In the genomic region with DNA sequence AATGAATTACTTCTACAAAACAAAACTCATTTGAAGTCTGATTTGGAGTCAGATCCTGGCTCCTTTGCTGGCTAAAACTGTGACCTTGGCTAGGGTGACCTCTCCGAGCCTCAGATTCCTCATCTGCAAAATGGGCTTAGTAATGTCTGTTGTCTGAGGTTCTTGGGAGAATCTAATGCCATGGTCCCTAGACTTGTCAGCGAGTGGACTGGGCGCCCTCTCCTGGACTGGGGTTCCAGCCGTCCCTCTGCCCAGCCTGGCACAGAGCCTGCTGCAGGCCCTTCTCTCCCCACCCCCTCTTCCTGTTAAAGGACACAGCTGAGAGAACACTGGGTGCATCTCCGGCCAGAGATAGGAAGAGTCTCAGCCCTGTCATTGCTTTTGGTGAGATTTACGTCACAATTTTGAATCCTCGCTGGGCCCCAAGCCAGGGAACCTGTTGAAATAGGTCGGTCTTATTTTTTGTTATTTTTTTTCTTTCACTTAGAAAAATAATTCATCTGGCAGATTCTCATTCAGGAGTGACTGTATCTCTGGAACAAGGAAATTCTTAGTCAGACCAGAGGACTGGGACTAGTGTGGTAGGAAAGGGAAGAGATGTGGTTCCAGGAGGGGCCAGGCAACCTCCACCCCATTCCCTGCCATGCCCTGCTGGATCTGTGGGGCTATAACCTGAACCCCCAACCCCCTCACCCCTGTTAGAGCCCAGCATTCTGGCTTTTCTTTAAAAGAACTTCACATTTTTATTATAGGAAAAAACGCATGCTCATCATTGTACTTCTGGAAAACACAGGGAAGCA, we compare ENCODE assay signal across 8 cellular contexts. TPM values are rescaled to one million over a fixed set of nuclear protein-coding genes. Genes with fewer than 3 reads are reported as not detected.
DNase-seq lines count a peak whose midpoint lies in the region; ATAC-seq, FAIRE-seq and TF ChIP-seq lines count a peak whose summit lies in the region.

No MANE protein-coding gene starts in this region.

- no peaks in the 10 kb centered on the region for H3K9me3 Mint-ChIP-seq in activated naive CD8-positive, alpha-beta T cell treated with anti-CD3 and anti-CD28 coated beads, Interleukin-2, amount 50 U/mL, for 24 hours
- H3K9me3 Mint-ChIP-seq in activated naive CD8-positive, alpha-beta T cell treated with anti-CD3 and anti-CD28 coated beads for 36 hours: no peaks in the 10 kb centered on the region
- peaks cover 2% of the 10 kb centered on the region for H3K9me3 Mint-ChIP-seq in glutamatergic neuron (ENCODE audit: unreplicated experiment)

- TF ChIP-seq CTCF in K562 (IDR thresholded peaks at IDR 0.05 in 2 of 3, conservative IDR thresholded peaks at IDR 0.05 in 1 of 3; ENCODE audit: insufficient read depth in 2 of 3, low read depth in 1 of 3, low read length in 3 of 3): peak; percentile 11 to 24 (median 16); a peak in 1 of 6 replicates
- peak in 1 of 2 donors; percentile 54 for TF ChIP-seq CTCF in left lung (IDR thresholded peaks at IDR 0.05)
- no peak for TF ChIP-seq CTCF in glutamatergic neuron (IDR thresholded peaks at IDR 0.05; ENCODE audit: partially characterized antibody, unreplicated experiment)

- H3K9me1 ChIP-seq in K562 (ENCODE audit: control insufficient read depth, insufficient read depth, low read length): no peaks in the 10 kb centered on the region

- no peaks in the 10 kb centered on the region for H3K79me2 ChIP-seq in K562 (ENCODE audit: control insufficient read depth, insufficient read depth, low read length)

- H3K9me3 ChIP-seq in MG63 (no peaks in the 10 kb centered on the region), K562 (replicated peaks; ENCODE audit: control insufficient read depth, insufficient read depth, low read depth, low read length) (no peaks in the 10 kb centered on the region), left lung (no peaks in the 10 kb centered on the region), thymus (ENCODE audit: control insufficient read depth) (no peaks in the 10 kb centered on the region)

- no peak overlapping the region for H3K4me3 Mint-ChIP-seq in activated naive CD8-positive, alpha-beta T cell treated with anti-CD3 and anti-CD28 coated beads, Interleukin-2, amount 50 U/mL, for 24 hours
- H3K4me3 Mint-ChIP-seq in activated naive CD8-positive, alpha-beta T cell treated with anti-CD3 and anti-CD28 coated beads for 36 hours: no peak overlapping the region
- no peak overlapping the region for H3K4me3 Mint-ChIP-seq in glutamatergic neuron (ENCODE audit: unreplicated experiment)

- intact Hi-C loops in K562 (cut with micrococcal nuclease) (no loop called here), left lung (cut with DNase I) (no loop called here)

- no peak for FAIRE-seq in K562 (lab: Jason Lieb, UNC)

- POLR2A ChIA-PET in K562 (lab: Yijun Ruan, JAX): no interaction called here

- no peak overlapping the region for H2AFZ ChIP-seq in K562 (ENCODE audit: low read depth, low read length)

- peaks cover 12% of the 10 kb centered on the region for H3K4me1 Mint-ChIP-seq in activated naive CD8-positive, alpha-beta T cell treated with anti-CD3 and anti-CD28 coated beads, Interleukin-2, amount 50 U/mL, for 24 hours
- peaks cover 6% of the 10 kb centered on the region for H3K4me1 Mint-ChIP-seq in activated naive CD8-positive, alpha-beta T cell treated with anti-CD3 and anti-CD28 coated beads for 36 hours
- peaks cover 17% of the 10 kb centered on the region for H3K4me1 Mint-ChIP-seq in glutamatergic neuron (ENCODE audit: low read depth, unreplicated experiment)

- CTCF ChIA-PET in K562 (lab: Yijun Ruan, JAX; ENCODE audit: low intra/inter-chr PET ratio): interaction anchor here (1.3 kb wide), 1 partner anchor 141 kb away, joined by 4 read pairs; no protein-coding TSS in a partner anchor

- no peak for TF ChIP-seq POLR2A in K562 (conservative IDR thresholded peaks at IDR 0.05)

- peak in 1 of 2 experiments; percentile 23; a peak in 1 of 4 replicates for TF ChIP-seq RAD21 in K562 (CRISPR knock-in tag; conservative IDR thresholded peaks at IDR 0.05 in 1 of 2, IDR thresholded peaks at IDR 0.05 in 1 of 2)

- peaks cover 6% of the 10 kb centered on the region for H3K36me3 Mint-ChIP-seq in activated naive CD8-positive, alpha-beta T cell treated with anti-CD3 and anti-CD28 coated beads, Interleukin-2, amount 50 U/mL, for 24 hours (ENCODE audit: low read depth)
- peaks cover 8% of the 10 kb centered on the region for H3K36me3 Mint-ChIP-seq in activated naive CD8-positive, alpha-beta T cell treated with anti-CD3 and anti-CD28 coated beads for 36 hours
- H3K36me3 Mint-ChIP-seq in glutamatergic neuron (ENCODE audit: unreplicated experiment): no peaks in the 10 kb centered on the region

- H4K20me1 ChIP-seq in K562 (replicated peaks; ENCODE audit: control insufficient read depth, insufficient read depth, low read length): no peaks in the 10 kb centered on the region

- in situ Hi-C loops in K562 (cut with MboI): no loop called here

- 87% methylated on average over 9 of the region's 9 CpGs for WGBS in K562 (ENCODE audit: insufficient coverage, low coverage, missing lambda C conversion rate)
- 94% methylated on average over 9 of the region's 9 CpGs for WGBS in thymus

- H3K4me1 ChIP-seq in K562 (replicated peaks in 1 of 2; ENCODE audit: control insufficient read depth in 2 of 2, insufficient read depth in 2 of 2, low read length in 2 of 2): no peaks in the 10 kb centered on the region; a peak in 1 of 5 replicates
- peaks cover 0 to 41% of the 10 kb centered on the region in 2 donors for H3K4me1 ChIP-seq in left lung
- H3K4me1 ChIP-seq in thymus (ENCODE audit: control insufficient read depth, insufficient read depth, low read length): no peaks in the 10 kb centered on the region

- ATAC-seq in activated naive CD8-positive, alpha-beta T cell treated with anti-CD3 and anti-CD28 coated beads, Interleukin-2, amount 50 U/mL, for 24 hours: peak; percentile 69
- ATAC-seq in K562 (peak; percentile 53), left lung (peak; percentile 87)

- no TSS peak for BruUV-seq in K562 (replicated peaks; lab: Mats Ljungman, UMichigan)

- H3K27me3 ChIP-seq in MG63: no peaks in the 10 kb centered on the region
- H3K27me3 ChIP-seq in K562 (ENCODE audit: control insufficient read depth in 2 of 2, insufficient read depth in 2 of 2, low read length in 2 of 2): no peaks in the 10 kb centered on the region
- H3K27me3 ChIP-seq in left lung: no peaks in the 10 kb centered on the region
- no peaks in the 10 kb centered on the region for H3K27me3 ChIP-seq in thymus (ENCODE audit: control insufficient read depth, insufficient read depth)

- H3K36me3 ChIP-seq in MG63: peaks cover 66% of the 10 kb centered on the region
- peaks cover 36% of the 10 kb centered on the region; the same call in 1 of the 3 replicates for H3K36me3 ChIP-seq in K562 (ENCODE audit: control insufficient read depth, insufficient read depth, low read length)
- peaks cover 0 to 66% of the 10 kb centered on the region in 2 donors for H3K36me3 ChIP-seq in left lung
- peaks cover 63% of the 10 kb centered on the region for H3K36me3 ChIP-seq in thymus (ENCODE audit: control insufficient read depth, insufficient read depth)

- no peak overlapping the region for H3K9ac ChIP-seq in K562 (ENCODE audit: insufficient read depth in 1 of 2, low read depth in 2 of 2, low read length in 2 of 2)

- no peak overlapping the region for H3K27ac Mint-ChIP-seq in activated naive CD8-positive, alpha-beta T cell treated with anti-CD3 and anti-CD28 coated beads, Interleukin-2, amount 50 U/mL, for 24 hours
- H3K27ac Mint-ChIP-seq in activated naive CD8-positive, alpha-beta T cell treated with anti-CD3 and anti-CD28 coated beads for 36 hours: no peak overlapping the region
- no peak overlapping the region for H3K27ac Mint-ChIP-seq in glutamatergic neuron (ENCODE audit: unreplicated experiment)

- H3K27ac ChIP-seq in K562 (ENCODE audit: extremely low read depth, low read depth, low read length): no peak overlapping the region
- peak overlapping the region; percentile 43 to 74 for H3K27ac ChIP-seq in left lung
- H3K27ac ChIP-seq in thymus (ENCODE audit: low read depth): peak overlapping the region; percentile 46

- H3K4me3 ChIP-seq in MG63 (no peak overlapping the region), K562 (no peak overlapping the region), left lung (no peak overlapping the region), thymus (ENCODE audit: low read length) (no peak overlapping the region)

- H3K4me2 ChIP-seq in K562 (ENCODE audit: insufficient read depth, low read length): no peak overlapping the region

- no peak for TF ChIP-seq EP300 in K562 (IDR thresholded peaks at IDR 0.05; ENCODE audit: low read length)

- DNase-seq in activated naive CD8-positive, alpha-beta T cell treated with anti-CD3 and anti-CD28 coated beads, Interleukin-2, amount 50 U/mL, for 24 hours: peak; percentile 24
- no peak for DNase-seq in activated naive CD8-positive, alpha-beta T cell treated with anti-CD3 and anti-CD28 coated beads for 36 hours
- peak; percentile 67 for DNase-seq in MG63
- DNase-seq in K562 (ENCODE audit: extremely low read depth in 1 of 4, low spot score in 3 of 4): peak in 2 of 4 experiments; percentile 22
- DNase-seq in left lung: peak; percentile 85 to 89
- DNase-seq in glutamatergic neuron: no peak
- no peak for DNase-seq in NCI-H1092 (lab: John Stamatoyannopoulos, UW)

- H3K27me3 Mint-ChIP-seq in activated naive CD8-positive, alpha-beta T cell treated with anti-CD3 and anti-CD28 coated beads, Interleukin-2, amount 50 U/mL, for 24 hours: no peaks in the 10 kb centered on the region
- no peaks in the 10 kb centered on the region for H3K27me3 Mint-ChIP-seq in activated naive CD8-positive, alpha-beta T cell treated with anti-CD3 and anti-CD28 coated beads for 36 hours
- H3K27me3 Mint-ChIP-seq in glutamatergic neuron (ENCODE audit: unreplicated experiment): peaks cover 4% of the 10 kb centered on the region

RNA-seq across cellular contexts. Expression of gene RPL26L1, which starts 48.2 kb away (rescaled TPM):
- 100 to 1,000 TPM in 1 of 2 experiments, 10 to 100 TPM in 1; 96.4 to 101 TPM for total RNA-seq in activated naive CD8-positive, alpha-beta T cell treated with anti-CD3 and anti-CD28 coated beads for 36 hours
- 132 and 142 TPM in 2 replicates for total RNA-seq in MG63 (2014; rRNA removed; shearing (Covaris generic); ENCODE audit: low replicate concordance)
- total RNA-seq in K562 (2011; cell fraction: chromatin; rRNA removed; ENCODE audit: low replicate concordance): 7.4 and 7.5 TPM in 2 replicates
- total RNA-seq in K562 (2011; cell fraction: nucleolus; rRNA removed): 12.2 and 13.7 TPM in 2 replicates
- 10.2 and 11.1 TPM in 2 replicates for total RNA-seq in K562 (2011; cell fraction: nucleoplasm; rRNA removed)
- total RNA-seq in K562 (2014; rRNA removed) (67.4 and 70.7 TPM in 2 replicates), K562 (2014; rRNA removed; fragmentation: Illumina TruSeq; extraction: Trizol) (92.1 and 105 TPM in 2 replicates), K562 (2015; rRNA removed; fragmentation: Illumina TruSeq; extraction: Trizol) (82.4 and 88.9 TPM in 2 replicates), K562 (2021) (63.7 and 70.8 TPM in 2 replicates), left lung (10 to 100 TPM; 28.3 to 33.7 TPM), glutamatergic neuron (ENCODE audit: unreplicated experiment) (50.6 TPM)
- polyA plus RNA-seq in K562 (2011; rRNA removed) (110 and 134 TPM in 2 replicates), K562 (2014; fragmentation: Illumina TruSeq; extraction: Trizol) (80.2 and 96.2 TPM in 2 replicates), K562 (2014; fragmentation: Nextera tagmentation; extraction: Ambion mirVana) (100 to 1,000 TPM; 319 to 328 TPM), K562 (2014; rRNA removed) (112 and 124 TPM in 2 replicates), thymus (62.4 TPM)
- polyA plus RNA-seq in K562 (2011; cell fraction: cytosol; rRNA removed): 73.9 and 87.3 TPM in 2 replicates
- 31.9 and 44.8 TPM in 2 replicates for polyA plus RNA-seq in K562 (2011; cell fraction: nucleus; rRNA removed)
- 48.7 and 91.6 TPM in 2 replicates for polyA plus RNA-seq in K562 (2012)
- polyA minus RNA-seq in K562 (2011; rRNA and poly(A)+ RNA removed): 62.8 and 70.0 TPM in 2 replicates
- 24.8 and 36.9 TPM in 2 replicates for polyA minus RNA-seq in K562 (2011; cell fraction: cytosol; rRNA and poly(A)+ RNA removed)
- polyA minus RNA-seq in K562 (2011; cell fraction: nucleus; rRNA and poly(A)+ RNA removed): 6.6 and 14.6 TPM in 2 replicates

Comparison
In these comparisons a context has a peak if more than half of its experiments do, and no peak if none do; other contexts are left out.
1. DNase-seq: peak in activated naive CD8-positive, alpha-beta T cell treated with anti-CD3 and anti-CD28 coated beads, Interleukin-2, amount 50 U/mL, for 24 hours (single experiment), MG63 (single experiment) and left lung (2 of 2); none in activated naive CD8-positive, alpha-beta T cell treated with anti-CD3 and anti-CD28 coated beads for 36 hours (single experiment), glutamatergic neuron (single experiment) and NCI-H1092 (single experiment).
2. Peak in every context shown above with its lines, with median percentiles within 50 percentile points of each other: ATAC-seq.